In the genomic region with DNA sequence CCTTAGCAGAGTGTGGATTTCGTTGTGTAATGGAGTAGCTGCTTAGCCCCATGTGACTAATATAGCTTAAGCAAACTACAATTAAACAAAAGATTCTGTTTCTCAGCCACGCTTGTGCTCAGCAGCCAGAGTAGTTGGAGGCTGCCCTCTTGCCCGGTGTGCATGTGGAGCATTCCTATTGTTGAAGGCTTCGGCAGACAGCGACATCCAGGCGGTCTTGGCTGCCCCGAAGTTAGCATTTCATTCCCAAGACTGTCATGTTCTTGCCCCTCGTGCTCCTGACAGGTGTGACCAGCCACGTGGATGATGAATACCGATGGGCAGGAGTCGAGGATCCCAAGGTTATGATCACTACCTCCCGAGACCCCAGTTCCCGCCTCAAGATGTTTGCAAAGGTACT, we compare ENCODE assay signal across 1 cellular context.
TF ChIP-seq lines count a peak whose summit lies in the region.

No MANE protein-coding gene starts in this region.

TF ChIP-seq in GM23338, 12 proteins besides CTCF, POLR2A, EP300 and RAD21 (continued from another document):
- TF ChIP-seq STAT1 (IDR thresholded peaks at IDR 0.05; ENCODE audit: unreplicated experiment) (no peak), JUNB (IDR thresholded peaks at IDR 0.05; ENCODE audit: unreplicated experiment) (no peak), ZNF331 (CRISPR knock-in tag; IDR thresholded peaks at IDR 0.05; ENCODE audit: low read depth) (no peak), CREB1 (CRISPR knock-in tag; IDR thresholded peaks at IDR 0.05; ENCODE audit: low read depth) (no peak), NANOG (IDR thresholded peaks at IDR 0.05; ENCODE audit: borderline replicate concordance) (no peak), POLR2AphosphoS5 (IDR thresholded peaks at IDR 0.05; ENCODE audit: low read depth) (no peak), EZH2phosphoT487 (IDR thresholded peaks at IDR 0.05; ENCODE audit: unreplicated experiment) (no peak)
- TF ChIP-seq, protein P1, sequence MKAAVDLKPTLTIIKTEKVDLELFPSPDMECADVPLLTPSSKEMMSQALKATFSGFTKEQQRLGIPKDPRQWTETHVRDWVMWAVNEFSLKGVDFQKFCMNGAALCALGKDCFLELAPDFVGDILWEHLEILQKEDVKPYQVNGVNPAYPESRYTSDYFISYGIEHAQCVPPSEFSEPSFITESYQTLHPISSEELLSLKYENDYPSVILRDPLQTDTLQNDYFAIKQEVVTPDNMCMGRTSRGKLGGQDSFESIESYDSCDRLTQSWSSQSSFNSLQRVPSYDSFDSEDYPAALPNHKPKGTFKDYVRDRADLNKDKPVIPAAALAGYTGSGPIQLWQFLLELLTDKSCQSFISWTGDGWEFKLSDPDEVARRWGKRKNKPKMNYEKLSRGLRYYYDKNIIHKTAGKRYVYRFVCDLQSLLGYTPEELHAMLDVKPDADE (IDR thresholded peaks at IDR 0.05) = no peak
- TF ChIP-seq, protein P2, sequence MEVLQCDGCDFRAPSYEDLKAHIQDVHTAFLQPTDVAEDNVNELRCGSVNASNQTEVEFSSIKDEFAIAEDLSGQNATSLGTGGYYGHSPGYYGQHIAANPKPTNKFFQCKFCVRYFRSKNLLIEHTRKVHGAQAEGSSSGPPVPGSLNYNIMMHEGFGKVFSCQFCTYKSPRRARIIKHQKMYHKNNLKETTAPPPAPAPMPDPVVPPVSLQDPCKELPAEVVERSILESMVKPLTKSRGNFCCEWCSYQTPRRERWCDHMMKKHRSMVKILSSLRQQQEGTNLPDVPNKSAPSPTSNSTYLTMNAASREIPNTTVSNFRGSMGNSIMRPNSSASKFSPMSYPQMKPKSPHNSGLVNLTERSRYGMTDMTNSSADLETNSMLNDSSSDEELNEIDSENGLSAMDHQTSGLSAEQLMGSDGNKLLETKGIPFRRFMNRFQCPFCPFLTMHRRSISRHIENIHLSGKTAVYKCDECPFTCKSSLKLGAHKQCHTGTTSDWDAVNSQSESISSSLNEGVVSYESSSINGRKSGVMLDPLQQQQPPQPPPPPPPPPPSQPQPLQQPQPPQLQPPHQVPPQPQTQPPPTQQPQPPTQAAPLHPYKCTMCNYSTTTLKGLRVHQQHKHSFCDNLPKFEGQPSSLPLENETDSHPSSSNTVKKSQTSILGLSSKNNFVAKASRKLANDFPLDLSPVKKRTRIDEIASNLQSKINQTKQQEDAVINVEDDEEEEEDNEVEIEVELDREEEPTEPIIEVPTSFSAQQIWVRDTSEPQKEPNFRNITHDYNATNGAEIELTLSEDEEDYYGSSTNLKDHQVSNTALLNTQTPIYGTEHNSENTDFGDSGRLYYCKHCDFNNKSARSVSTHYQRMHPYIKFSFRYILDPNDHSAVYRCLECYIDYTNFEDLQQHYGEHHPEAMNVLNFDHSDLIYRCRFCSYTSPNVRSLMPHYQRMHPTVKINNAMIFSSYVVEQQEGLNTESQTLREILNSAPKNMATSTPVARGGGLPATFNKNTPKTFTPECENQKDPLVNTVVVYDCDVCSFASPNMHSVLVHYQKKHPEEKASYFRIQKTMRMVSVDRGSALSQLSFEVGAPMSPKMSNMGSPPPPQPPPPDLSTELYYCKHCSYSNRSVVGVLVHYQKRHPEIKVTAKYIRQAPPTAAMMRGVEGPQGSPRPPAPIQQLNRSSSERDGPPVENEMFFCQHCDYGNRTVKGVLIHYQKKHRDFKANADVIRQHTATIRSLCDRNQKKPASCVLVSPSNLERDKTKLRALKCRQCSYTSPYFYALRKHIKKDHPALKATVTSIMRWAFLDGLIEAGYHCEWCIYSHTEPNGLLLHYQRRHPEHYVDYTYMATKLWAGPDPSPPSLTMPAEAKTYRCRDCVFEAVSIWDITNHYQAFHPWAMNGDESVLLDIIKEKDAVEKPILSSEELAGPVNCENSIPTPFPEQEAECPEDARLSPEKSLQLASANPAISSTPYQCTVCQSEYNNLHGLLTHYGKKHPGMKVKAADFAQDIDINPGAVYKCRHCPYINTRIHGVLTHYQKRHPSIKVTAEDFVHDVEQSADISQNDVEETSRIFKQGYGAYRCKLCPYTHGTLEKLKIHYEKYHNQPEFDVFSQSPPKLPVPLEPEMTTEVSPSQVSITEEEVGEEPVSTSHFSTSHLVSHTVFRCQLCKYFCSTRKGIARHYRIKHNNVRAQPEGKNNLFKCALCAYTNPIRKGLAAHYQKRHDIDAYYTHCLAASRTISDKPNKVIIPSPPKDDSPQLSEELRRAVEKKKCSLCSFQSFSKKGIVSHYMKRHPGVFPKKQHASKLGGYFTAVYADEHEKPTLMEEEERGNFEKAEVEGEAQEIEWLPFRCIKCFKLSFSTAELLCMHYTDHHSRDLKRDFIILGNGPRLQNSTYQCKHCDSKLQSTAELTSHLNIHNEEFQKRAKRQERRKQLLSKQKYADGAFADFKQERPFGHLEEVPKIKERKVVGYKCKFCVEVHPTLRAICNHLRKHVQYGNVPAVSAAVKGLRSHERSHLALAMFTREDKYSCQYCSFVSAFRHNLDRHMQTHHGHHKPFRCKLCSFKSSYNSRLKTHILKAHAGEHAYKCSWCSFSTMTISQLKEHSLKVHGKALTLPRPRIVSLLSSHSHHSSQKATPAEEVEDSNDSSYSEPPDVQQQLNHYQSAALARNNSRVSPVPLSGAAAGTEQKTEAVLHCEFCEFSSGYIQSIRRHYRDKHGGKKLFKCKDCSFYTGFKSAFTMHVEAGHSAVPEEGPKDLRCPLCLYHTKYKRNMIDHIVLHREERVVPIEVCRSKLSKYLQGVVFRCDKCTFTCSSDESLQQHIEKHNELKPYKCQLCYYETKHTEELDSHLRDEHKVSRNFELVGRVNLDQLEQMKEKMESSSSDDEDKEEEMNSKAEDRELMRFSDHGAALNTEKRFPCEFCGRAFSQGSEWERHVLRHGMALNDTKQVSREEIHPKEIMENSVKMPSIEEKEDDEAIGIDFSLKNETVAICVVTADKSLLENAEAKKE (CRISPR knock-in tag; IDR thresholded peaks at IDR 0.05) = no peak
- TF ChIP-seq, protein P3, sequence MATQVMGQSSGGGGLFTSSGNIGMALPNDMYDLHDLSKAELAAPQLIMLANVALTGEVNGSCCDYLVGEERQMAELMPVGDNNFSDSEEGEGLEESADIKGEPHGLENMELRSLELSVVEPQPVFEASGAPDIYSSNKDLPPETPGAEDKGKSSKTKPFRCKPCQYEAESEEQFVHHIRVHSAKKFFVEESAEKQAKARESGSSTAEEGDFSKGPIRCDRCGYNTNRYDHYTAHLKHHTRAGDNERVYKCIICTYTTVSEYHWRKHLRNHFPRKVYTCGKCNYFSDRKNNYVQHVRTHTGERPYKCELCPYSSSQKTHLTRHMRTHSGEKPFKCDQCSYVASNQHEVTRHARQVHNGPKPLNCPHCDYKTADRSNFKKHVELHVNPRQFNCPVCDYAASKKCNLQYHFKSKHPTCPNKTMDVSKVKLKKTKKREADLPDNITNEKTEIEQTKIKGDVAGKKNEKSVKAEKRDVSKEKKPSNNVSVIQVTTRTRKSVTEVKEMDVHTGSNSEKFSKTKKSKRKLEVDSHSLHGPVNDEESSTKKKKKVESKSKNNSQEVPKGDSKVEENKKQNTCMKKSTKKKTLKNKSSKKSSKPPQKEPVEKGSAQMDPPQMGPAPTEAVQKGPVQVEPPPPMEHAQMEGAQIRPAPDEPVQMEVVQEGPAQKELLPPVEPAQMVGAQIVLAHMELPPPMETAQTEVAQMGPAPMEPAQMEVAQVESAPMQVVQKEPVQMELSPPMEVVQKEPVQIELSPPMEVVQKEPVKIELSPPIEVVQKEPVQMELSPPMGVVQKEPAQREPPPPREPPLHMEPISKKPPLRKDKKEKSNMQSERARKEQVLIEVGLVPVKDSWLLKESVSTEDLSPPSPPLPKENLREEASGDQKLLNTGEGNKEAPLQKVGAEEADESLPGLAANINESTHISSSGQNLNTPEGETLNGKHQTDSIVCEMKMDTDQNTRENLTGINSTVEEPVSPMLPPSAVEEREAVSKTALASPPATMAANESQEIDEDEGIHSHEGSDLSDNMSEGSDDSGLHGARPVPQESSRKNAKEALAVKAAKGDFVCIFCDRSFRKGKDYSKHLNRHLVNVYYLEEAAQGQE (IDR thresholded peaks at IDR 0.05; ENCODE audit: unreplicated experiment) = no peak
